1 cellular context compared by ENCODE assay signal in genomic region chr3:49017978-49018706, GRCh38.
TF ChIP-seq lines count a peak whose summit lies in the region.

Gene DALRD3, minus strand, starts transcription at chr3:49018580. Its CDS starts 16 bp downstream, at chr3:49018564.

TF ChIP-seq in K562, 482 proteins besides CTCF, POLR2A, EP300 and RAD21 (continued from another document and continues in another):
- TF ChIP-seq CUX1 (CRISPR knock-in tag; IDR thresholded peaks at IDR 0.05) (no peak), MAFK (IDR thresholded peaks at IDR 0.05; ENCODE audit: low read length) (no peak), HNRNPUL1 (IDR thresholded peaks at IDR 0.05; ENCODE audit: low read length) (no peak), ZNF140 (CRISPR knock-in tag; IDR thresholded peaks at IDR 0.05) (no peak), ETS1 (conservative IDR thresholded peaks at IDR 0.05; ENCODE audit: control insufficient read depth, low read depth, low read length) (no peak; the same call in 1 of the 2 replicates), ZNF280A (IDR thresholded peaks at IDR 0.05; ENCODE audit: low read depth, partially characterized antibody) (no peak), USF2 (CRISPR knock-in tag; IDR thresholded peaks at IDR 0.05) (no peak), PHB2 (IDR thresholded peaks at IDR 0.05; ENCODE audit: low read depth) (no peak), JUNB (CRISPR knock-in tag; conservative IDR thresholded peaks at IDR 0.05) (no peak), PYGO2 (tag; IDR thresholded peaks at IDR 0.05) (no peak), HNRNPK (IDR thresholded peaks at IDR 0.05; ENCODE audit: low read depth, low read length, poor library complexity, severe bottlenecking) (no peak), KLF6 (CRISPR knock-in tag; IDR thresholded peaks at IDR 0.05; ENCODE audit: borderline replicate concordance) (no peak), EWSR1 (IDR thresholded peaks at IDR 0.05; ENCODE audit: borderline replicate concordance, low read depth, partially characterized antibody) (no peak), THRA (IDR thresholded peaks at IDR 0.05) (no peak), ZNF174 (CRISPR knock-in tag; IDR thresholded peaks at IDR 0.05) (no peak), SNAPC5 (CRISPR knock-in tag; IDR thresholded peaks at IDR 0.05) (no peak), CTCFL (IDR thresholded peaks at IDR 0.05; ENCODE audit: borderline replicate concordance, insufficient read depth, low read depth, low read length, poor library complexity, severe bottlenecking) (no peak), SFPQ (IDR thresholded peaks at IDR 0.05; ENCODE audit: low read depth, low read length) (no peak), TCF15 (CRISPR knock-in tag; IDR thresholded peaks at IDR 0.05) (no peak), ID3 (CRISPR knock-in tag; IDR thresholded peaks at IDR 0.05) (no peak), ID3 (tag; IDR thresholded peaks at IDR 0.05) (no peak), HNRNPL (IDR thresholded peaks at IDR 0.05; ENCODE audit: low read depth, low read length) (no peak), THRB (CRISPR knock-in tag; conservative IDR thresholded peaks at IDR 0.05) (no peak), ZNF449 (CRISPR knock-in tag; IDR thresholded peaks at IDR 0.05) (no peak), ZNF431 (CRISPR knock-in tag; IDR thresholded peaks at IDR 0.05) (no peak), CBFA2T2 (conservative IDR thresholded peaks at IDR 0.05) (no peak), NCOA6 (IDR thresholded peaks at IDR 0.05) (no peak), CBX2 (IDR thresholded peaks at IDR 0.05; ENCODE audit: insufficient read depth, low read length, poor library complexity, severe bottlenecking) (no peak), KLF1 (tag; IDR thresholded peaks at IDR 0.05) (0 out of 2 replicates have a peak, but pooled peaks have one; percentile 29), NFATC3 (IDR thresholded peaks at IDR 0.05) (no peak), CREBBP (IDR thresholded peaks at IDR 0.05; ENCODE audit: low read depth, low read length) (no peak), IRF1 (CRISPR knock-in tag; IDR thresholded peaks at IDR 0.05; ENCODE audit: borderline replicate concordance) (no peak), ZNF133 (CRISPR knock-in tag; IDR thresholded peaks at IDR 0.05) (no peak), ZNF699 (CRISPR knock-in tag; IDR thresholded peaks at IDR 0.05; ENCODE audit: insufficient replicate concordance) (no peak), ZNF668 (CRISPR knock-in tag; IDR thresholded peaks at IDR 0.05) (no peak), ZBTB26 (CRISPR knock-in tag; IDR thresholded peaks at IDR 0.05) (no peak), SNIP1 (IDR thresholded peaks at IDR 0.05; ENCODE audit: low read depth) (no peak), GTF2F1 (IDR thresholded peaks at IDR 0.05; ENCODE audit: low read depth, low read length) (no peak), TGIF2 (CRISPR knock-in tag; IDR thresholded peaks at IDR 0.05) (no peak)
